In genomic region chr7:157675427-157675930, GRCh38 we compare ENCODE assay signal across 15 cellular contexts.
DNase-seq lines count a peak whose midpoint lies in the region; ATAC-seq and TF ChIP-seq lines count a peak whose summit lies in the region.
"Had no signal": no experiment of that assay in that cellular context is flagged by ENCODE, and none has a peak within 500 bp of the region (broad histone marks: within the 10 kb centered on the region; RNA-seq: fewer than 3 reads in every experiment).

No MANE protein-coding gene starts in this region.

- H3K27ac ChIP-seq in right atrium auricular region (no peak overlapping the region), Peyer's patch (no peak overlapping the region), testis (no peak overlapping the region)

- H3K27me3 ChIP-seq in right atrium auricular region, result no peaks in the 10 kb centered on the region
- no peaks in the 10 kb centered on the region for H3K27me3 ChIP-seq in Peyer's patch
- H3K27me3 ChIP-seq in testis, result no peaks in the 10 kb centered on the region

- DNase-seq in Right ventricle myocardium superior (peak; percentile 38), right atrium auricular region (ENCODE audit: low spot score) (no peak), Peyer's patch (peak in 2 of 3 donors; percentile 34 to 40), mesenteric fat pad (ENCODE audit: low spot score) (peak; percentile 76), testis (peak; percentile 6), GM03348 (ENCODE audit: low spot score) (no peak), mucosa of gallbladder (ENCODE audit: low spot score) (no peak)
- DNase-seq: Calu3; CD4-positive, CD25-positive, alpha-beta regulatory T cell; KBM-7; NCI-H1092 treated with DMSO at 0.1 percent for 48 hours; NCI-H1694 treated with DMSO at 0.1 percent for 48 hours; NCI-H510A treated with DMSO at 0.1 percent for 48 hours; SHP77 treated with DMSO at 0.1 percent for 48 hours had no signal

- no peaks in the 10 kb centered on the region for H3K36me3 ChIP-seq in right atrium auricular region
- H3K36me3 ChIP-seq in Peyer's patch, result no peaks in the 10 kb centered on the region
- H3K36me3 ChIP-seq in testis (ENCODE audit: low read depth, missing control alignments), result no peaks in the 10 kb centered on the region

- H3K9me3 ChIP-seq in right atrium auricular region (no peaks in the 10 kb centered on the region), Peyer's patch (no peaks in the 10 kb centered on the region), testis (no peaks in the 10 kb centered on the region)

- no peaks in the 10 kb centered on the region for H3K4me1 ChIP-seq in right atrium auricular region
- no peaks in the 10 kb centered on the region for H3K4me1 ChIP-seq in Peyer's patch
- H3K4me1 ChIP-seq in testis, result no peaks in the 10 kb centered on the region

- H3K4me3 ChIP-seq in right atrium auricular region (no peak overlapping the region), Peyer's patch (no peak overlapping the region), testis (no peak overlapping the region)

- 88 to 93% methylated on average over 21 of the region's 21 CpGs for whole genome bisulfite sequencing in testis, 2 donors

- intact Hi-C loops in Right ventricle myocardium superior (cut with DNase I), result no loop called here
- intact Hi-C loops in testis (cut with DNase I; ENCODE audit: low total_unique reads), result no loop called here

- TF ChIP-seq CTCF in right atrium auricular region (IDR thresholded peaks at IDR 0.05) (no peak), Peyer's patch (IDR thresholded peaks at IDR 0.05) (no peak), testis (IDR thresholded peaks at IDR 0.05) (no peak)

- ATAC-seq in Right ventricle myocardium superior (ENCODE audit: poor library complexity) (no peak), HG02610 (IDR thresholded peaks at IDR 0.05; ENCODE audit: unreplicated experiment) (no peak)

- TF ChIP-seq POLR2A in Peyer's patch (IDR thresholded peaks at IDR 0.05) (no peak), testis (IDR thresholded peaks at IDR 0.05) (no peak)

Comparison
In these comparisons a context has a peak if more than half of its experiments do, and no peak if none do; other contexts are left out.
1. DNase-seq: peak in Right ventricle myocardium superior (single experiment), Peyer's patch (2 of 3), mesenteric fat pad (single experiment) and testis (single experiment); none in right atrium auricular region (single experiment), GM03348 (single experiment) and mucosa of gallbladder (single experiment).